In genomic region chr10:4512557-4513286, GRCh38 we compare ENCODE assay signal across 9 cellular contexts.
DNase-seq lines count a peak whose midpoint lies in the region; ATAC-seq, FAIRE-seq and TF ChIP-seq lines count a peak whose summit lies in the region.
"Had no signal": no experiment of that assay in that cellular context is flagged by ENCODE, and none has a peak within 500 bp of the region (broad histone marks: within the 10 kb centered on the region; RNA-seq: fewer than 3 reads in every experiment).

No MANE protein-coding gene starts in this region.

- no peak overlapping the region for H2BK15ac ChIP-seq in H1 (ENCODE audit: low read length)

- H2BK120ac ChIP-seq in H1 (replicated peaks; ENCODE audit: low read depth, low read length), result no peak overlapping the region

- H3K79me2 ChIP-seq in H1 (ENCODE audit: control insufficient read depth in 1 of 2, insufficient read depth in 2 of 2, low read length in 2 of 2), result no peaks in the 10 kb centered on the region

- no peak overlapping the region for H4K5ac ChIP-seq in H1 (ENCODE audit: insufficient read length, low read depth, low read length)

- no peaks in the 10 kb centered on the region for H3K4me1 ChIP-seq in H1 (replicated peaks in 1 of 4; ENCODE audit: control insufficient read depth in 3 of 4, insufficient read depth in 4 of 4, low read length in 3 of 4)
- H3K4me1 ChIP-seq in suprapubic skin, result peaks cover 16% of the 10 kb centered on the region
- H3K4me1 ChIP-seq in naive thymus-derived CD4-positive, alpha-beta T cell (ENCODE audit: control insufficient read depth in 2 of 2, insufficient read depth in 2 of 2, low read length in 2 of 2), result no peaks in the 10 kb centered on the region

- TF ChIP-seq POLR2A in NB4 (IDR thresholded peaks at IDR 0.05; ENCODE audit: extremely low read depth, insufficient read length), result no peak
- no peak for TF ChIP-seq POLR2A in H1 (IDR thresholded peaks at IDR 0.05; ENCODE audit: control extremely low read depth in 1 of 2, low read depth in 2 of 2, low read length in 2 of 2)
- no peak for TF ChIP-seq POLR2A in suprapubic skin (IDR thresholded peaks at IDR 0.05)

- no peak overlapping the region for H2BK5ac ChIP-seq in H1 (ENCODE audit: low read depth, low read length)

- no peaks in the 10 kb centered on the region for H4K20me1 ChIP-seq in H1 (replicated peaks in 1 of 2; ENCODE audit: control insufficient read depth in 1 of 2, insufficient read depth in 2 of 2, low read length in 2 of 2)

- H3K27me3 ChIP-seq in H1 (replicated peaks in 1 of 4; ENCODE audit: control insufficient read depth in 3 of 4, extremely low read depth in 1 of 4, insufficient read depth in 3 of 4, low read length in 3 of 4) (no peaks in the 10 kb centered on the region; a peak in 1 of 7 replicates), suprapubic skin (no peaks in the 10 kb centered on the region)
- no peaks in the 10 kb centered on the region for H3K27me3 ChIP-seq in naive thymus-derived CD4-positive, alpha-beta T cell (ENCODE audit: control insufficient read depth in 2 of 2, insufficient read depth in 2 of 2, low read length in 2 of 2)

- H3K9me3 ChIP-seq in H1 (ENCODE audit: insufficient read depth in 2 of 2, low read depth in 1 of 2, low read length in 1 of 2) (no peaks in the 10 kb centered on the region), suprapubic skin (no peaks in the 10 kb centered on the region)
- H3K9me3 ChIP-seq in naive thymus-derived CD4-positive, alpha-beta T cell (ENCODE audit: control insufficient read depth in 2 of 3, low read length in 3 of 3), result no peaks in the 10 kb centered on the region

- no peak overlapping the region for H3K14ac ChIP-seq in H1 (ENCODE audit: insufficient read length)

- H4K91ac ChIP-seq in H1 (replicated peaks; ENCODE audit: insufficient read length, low read length), result no peak overlapping the region

- intact Hi-C loops in naive thymus-derived CD4-positive, alpha-beta T cell (cut with micrococcal nuclease), result no loop called here

- peaks cover 5% of the 10 kb centered on the region for H3K9me3 Mint-ChIP-seq in nephron
- H3K9me3 Mint-ChIP-seq in naive thymus-derived CD4-positive, alpha-beta T cell, result peaks cover 0 to 8% (median 3%) of the 10 kb centered on the region in 11 donors

- CTCF ChIA-PET in H1 (lab: Charles Lee; ENCODE audit: partially characterized antibody), result interaction anchor here (0.7 to 1.5 kb wide), 6 partner anchors 10 to 258 kb away, joined by 3 to 7 read pairs (median 4); no protein-coding TSS in a partner anchor
- CTCF ChIA-PET in naive thymus-derived CD4-positive, alpha-beta T cell (lab: Charles Lee), result no interaction called here

- no peak overlapping the region for H2BK12ac ChIP-seq in H1 (ENCODE audit: low read depth, low read length)

- H2BK20ac ChIP-seq in H1 (ENCODE audit: low read length), result no peak overlapping the region

- H3K4me2 ChIP-seq in H1 (ENCODE audit: insufficient read depth in 1 of 2, low read depth in 2 of 2, low read length in 2 of 2), result no peak overlapping the region

- H3K23ac ChIP-seq in H1 (ENCODE audit: insufficient read length), result no peak overlapping the region

- H2AK5ac ChIP-seq in H1 (ENCODE audit: low read depth, low read length), result no peak overlapping the region

- no peaks in the 10 kb centered on the region for H3K79me1 ChIP-seq in H1 (ENCODE audit: low read depth, low read length)

- WGBS in H1 (ENCODE audit: extremely low coverage in 1 of 2, insufficient coverage in 1 of 2, insufficient read length in 1 of 2, insufficient replicate concordance in 2 of 2, low coverage in 1 of 2, low lambda C conversion rate in 2 of 2, missing lambda C conversion rate in 1 of 2), 2 experiments, result 78% methylated on average over 6 of the region's 6 CpGs; no CpG with 5 or more reads in 1 of the 2 experiments
- WGBS in suprapubic skin, result 30% methylated on average over 6 of the region's 6 CpGs

- H3K36me3 Mint-ChIP-seq in nephron (ENCODE audit: low read depth), result no peaks in the 10 kb centered on the region
- peaks cover 0 to 3% (median 0%) of the 10 kb centered on the region in 5 donors for H3K36me3 Mint-ChIP-seq in naive thymus-derived CD4-positive, alpha-beta T cell

- H3K27me3 Mint-ChIP-seq in nephron (ENCODE audit: low read depth), result no peaks in the 10 kb centered on the region
- H3K27me3 Mint-ChIP-seq in naive thymus-derived CD4-positive, alpha-beta T cell, result peaks cover 11 to 28% (median 20%) of the 10 kb centered on the region in 5 donors

- no peak overlapping the region for H3K4ac ChIP-seq in H1 (replicated peaks; ENCODE audit: insufficient read length, low read depth, low read length)

- no peak overlapping the region for H3K56ac ChIP-seq in H1 (replicated peaks; ENCODE audit: insufficient read length, low read depth, low read length)

- H2AFZ ChIP-seq in H1 (ENCODE audit: low read length), result no peak overlapping the region

- H3K18ac ChIP-seq in H1 (ENCODE audit: extremely low read depth, low read length), result no peak overlapping the region

- TF ChIP-seq RAD21 in H1 (IDR thresholded peaks at IDR 0.05 in 1 of 2, conservative IDR thresholded peaks at IDR 0.05 in 1 of 2; ENCODE audit: low read depth in 2 of 2, low read length in 2 of 2), result peak; percentile 67 to 80

- H3K4me1 Mint-ChIP-seq in nephron, result peaks cover 59% of the 10 kb centered on the region
- peaks cover 0 to 10% (median 5%) of the 10 kb centered on the region in 7 donors for H3K4me1 Mint-ChIP-seq in naive thymus-derived CD4-positive, alpha-beta T cell

- H3K9ac ChIP-seq in H1 (replicated peaks in 1 of 4; ENCODE audit: extremely low read depth in 1 of 4, low read depth in 3 of 4, low read length in 3 of 4), result no peak overlapping the region

- peak overlapping the region; percentile 49 to 90 (median 78) for H3K27ac Mint-ChIP-seq in nephron
- H3K27ac Mint-ChIP-seq in naive thymus-derived CD4-positive, alpha-beta T cell, result no peak overlapping the region

- no peak overlapping the region for H3K27ac ChIP-seq in H1 (ENCODE audit: low read depth, low read length)
- H3K27ac ChIP-seq in suprapubic skin, result no peak overlapping the region
- H3K27ac ChIP-seq in naive thymus-derived CD4-positive, alpha-beta T cell (ENCODE audit: low read depth, low read length), result no peak overlapping the region
- H3K27ac ChIP-seq: SK-N-MC had no signal

- H3K36me3 ChIP-seq in H1 (ENCODE audit: control insufficient read depth in 2 of 4, insufficient read depth in 4 of 4, low read length in 3 of 4), result no peaks in the 10 kb centered on the region
- H3K36me3 ChIP-seq in suprapubic skin, result no peaks in the 10 kb centered on the region
- no peaks in the 10 kb centered on the region for H3K36me3 ChIP-seq in naive thymus-derived CD4-positive, alpha-beta T cell (ENCODE audit: control insufficient read depth in 2 of 3, insufficient read depth in 3 of 3, low read length in 3 of 3)

- ATAC-seq in naive thymus-derived CD4-positive, alpha-beta T cell, result no peak

- TF ChIP-seq EP300 in H1 (IDR thresholded peaks at IDR 0.05; ENCODE audit: borderline replicate concordance in 1 of 2, low read depth in 2 of 2, low read length in 2 of 2), result no peak
- TF ChIP-seq EP300 in suprapubic skin (IDR thresholded peaks at IDR 0.05), result no peak

- no peak overlapping the region for H3K4me3 Mint-ChIP-seq in nephron
- no peak overlapping the region for H3K4me3 Mint-ChIP-seq in naive thymus-derived CD4-positive, alpha-beta T cell

- no peak overlapping the region for H3K4me3 ChIP-seq in NB4 (ENCODE audit: low read depth, low read length)
- H3K4me3 ChIP-seq in H1 (ENCODE audit: extremely low read depth in 1 of 4, insufficient read depth in 2 of 4, low read depth in 3 of 4, low read length in 4 of 4), result no peak overlapping the region
- no peak overlapping the region for H3K4me3 ChIP-seq in suprapubic skin
- H3K4me3 ChIP-seq in naive thymus-derived CD4-positive, alpha-beta T cell (ENCODE audit: low read length), result no peak overlapping the region
- H3K4me3 ChIP-seq: SK-N-MC had no signal

- no peak overlapping the region for H4K8ac ChIP-seq in H1 (ENCODE audit: extremely low read depth, insufficient read depth, low read length)

- TF ChIP-seq CTCF in NB4 (IDR thresholded peaks at IDR 0.05; ENCODE audit: low read depth, low read length) (peak; percentile 20), H1 (IDR thresholded peaks at IDR 0.05; ENCODE audit: control extremely low read depth in 1 of 3, insufficient read depth in 1 of 3, low read depth in 1 of 3, low read length in 3 of 3) (peak; percentile 30 to 63 (median 54)), nephron (IDR thresholded peaks at IDR 0.05; ENCODE audit: unreplicated experiment in 3 of 3) (peak; percentile 20 to 50 (median 40)), GM20000 (IDR thresholded peaks at IDR 0.05; ENCODE audit: extremely low read depth, missing control alignments) (no peak), suprapubic skin (IDR thresholded peaks at IDR 0.05) (no peak)

- no peaks in the 10 kb centered on the region for H3K23me2 ChIP-seq in H1 (ENCODE audit: low read depth, low read length)

- POLR2A ChIA-PET in H1 (lab: Charles Lee; ENCODE audit: partially characterized antibody), result no interaction called here
- POLR2A ChIA-PET in naive thymus-derived CD4-positive, alpha-beta T cell (lab: Charles Lee), result no interaction called here

- no peak for FAIRE-seq in H1 (lab: Jason Lieb, UNC)

- DNase-seq in ELF-1 (ENCODE audit: low read depth, low spot score), result peak; percentile 32
- DNase-seq in NB4 (ENCODE audit: low read depth), result peak; percentile 34
- DNase-seq in H1 (ENCODE audit: low read depth in 1 of 2, low spot score in 2 of 2), result no peak
- DNase-seq in GM20000 (ENCODE audit: low spot score), result no peak
- no peak for DNase-seq in suprapubic skin (ENCODE audit: low spot score in 2 of 2)
- DNase-seq in naive thymus-derived CD4-positive, alpha-beta T cell, result no peak
- DNase-seq in NCI-H1694 treated with DMSO at 0.1 percent for 48 hours (lab: John Stamatoyannopoulos, UW), result no peak

TF ChIP-seq in H1, 55 proteins besides CTCF, POLR2A, EP300 and RAD21:
- no peak for TF ChIP-seq NRF1 (IDR thresholded peaks at IDR 0.05; ENCODE audit: low read depth, low read length)
TF ChIP-seq in H1: peak in this region for 0.

Comparison
In these comparisons a context has a peak if more than half of its experiments do, and no peak if none do; other contexts are left out.
1. DNase-seq: peak in ELF-1 (single experiment) and NB4 (single experiment); none in H1 (0 of 2), GM20000 (single experiment), suprapubic skin (0 of 2), naive thymus-derived CD4-positive, alpha-beta T cell (0 of 9) and NCI-H1694 treated with DMSO at 0.1 percent for 48 hours (single experiment).
2. CTCF ChIP-seq: peak in NB4 (single experiment), H1 (3 of 3) and nephron (3 of 3); none in GM20000 (single experiment) and suprapubic skin (0 of 2).
3. H3K27ac Mint-ChIP-seq: peak in nephron (3 of 3); none in naive thymus-derived CD4-positive, alpha-beta T cell (0 of 9).